Comparison of ENCODE assay signal across 23 cellular contexts in genomic region chr16:47424846-47425245, GRCh38.
"Had no signal": no experiment of that assay in that cellular context is flagged by ENCODE, and none has a peak within 500 bp of the region (broad histone marks: within the 10 kb centered on the region; RNA-seq: fewer than 3 reads in every experiment).

No MANE protein-coding gene starts in this region.

- H3K27me3 ChIP-seq: body of pancreas, esophagus squamous epithelium, ovary, sigmoid colon, upper lobe of left lung had no signal

- H3K36me3 ChIP-seq: ovary had no signal

- H3K27ac Mint-ChIP-seq: activated CD4-positive, alpha-beta T cell treated with anti-CD3 and anti-CD28 coated beads, Interleukin-2, amount 10 ng/mL, durations not matched to agents 7 days and 5 days; activated naive CD8-positive, alpha-beta T cell; activated T-cell treated with anti-CD3 and anti-CD28 coated beads, Interleukin-2, amount 50 U/mL, for 72 hours; mesothelial cell of epicardium; nephron progenitor cell; stimulated activated naive CD8-positive, alpha-beta T cell treated with anti-CD3 and anti-CD28 coated beads, Interleukin-15, amount 100 ng/mL, for 72 hours had no signal

- H3K9me3 Mint-ChIP-seq: activated CD4-positive, alpha-beta T cell treated with anti-CD3 and anti-CD28 coated beads, Interleukin-2, amount 10 ng/mL, durations not matched to agents 7 days and 5 days had no signal

- DNase-seq: activated CD4-positive, alpha-beta T cell treated with anti-CD3 and anti-CD28 coated beads, Interleukin-2, amount 10 ng/mL, durations not matched to agents 7 days and 5 days; activated CD8-positive, alpha-beta memory T cell treated with anti-CD3 and anti-CD28 coated beads, Interleukin-2, amount 50 U/mL, for 48 hours; activated gamma-delta T cell; activated T-cell treated with anti-CD3 and anti-CD28 coated beads, Interleukin-2, amount 50 U/mL, for 72 hours; amygdala; body of pancreas; central memory CD4-positive, alpha-beta T cell; effector CD4-positive, alpha-beta T cell; esophagus squamous epithelium; hypothalamus; left cardiac atrium; lower lobe of right lung; nephron progenitor cell; ovary; sigmoid colon; stimulated activated CD4-positive, alpha-beta T cell treated with anti-CD3 and anti-CD28 coated beads, Interleukin-1b, Interleukin-23, amount 100 ng/mL, for 48 hours; stimulated activated naive CD8-positive, alpha-beta T cell treated with anti-CD3 and anti-CD28 coated beads, Interleukin-15, amount 100 ng/mL, for 72 hours; T-helper 2 cell; upper lobe of left lung had no signal

- H3K27me3 Mint-ChIP-seq: activated CD4-positive, alpha-beta T cell treated with anti-CD3 and anti-CD28 coated beads, Interleukin-2, amount 10 ng/mL, durations not matched to agents 7 days and 5 days; activated naive CD8-positive, alpha-beta T cell; stimulated activated naive CD8-positive, alpha-beta T cell treated with anti-CD3 and anti-CD28 coated beads, Interleukin-15, amount 100 ng/mL, for 72 hours had no signal

- H3K9me3 ChIP-seq: body of pancreas, esophagus squamous epithelium, lower lobe of right lung, ovary, sigmoid colon, upper lobe of left lung had no signal

- H3K4me1 ChIP-seq: body of pancreas, esophagus squamous epithelium, lower lobe of right lung, sigmoid colon, upper lobe of left lung had no signal

- H3K4me1 Mint-ChIP-seq: activated CD4-positive, alpha-beta T cell treated with anti-CD3 and anti-CD28 coated beads, Interleukin-2, amount 10 ng/mL, durations not matched to agents 7 days and 5 days; mesothelial cell of epicardium; nephron progenitor cell; stimulated activated naive CD8-positive, alpha-beta T cell treated with anti-CD3 and anti-CD28 coated beads, Interleukin-15, amount 100 ng/mL, for 72 hours had no signal

- FAIRE-seq: endothelial cell of umbilical vein had no signal

- H3K4me3 Mint-ChIP-seq: activated CD4-positive, alpha-beta T cell treated with anti-CD3 and anti-CD28 coated beads, Interleukin-2, amount 10 ng/mL, durations not matched to agents 7 days and 5 days; activated naive CD8-positive, alpha-beta T cell; activated T-cell treated with anti-CD3 and anti-CD28 coated beads, Interleukin-2, amount 50 U/mL, for 72 hours; mesothelial cell of epicardium; nephron progenitor cell; stimulated activated naive CD8-positive, alpha-beta T cell treated with anti-CD3 and anti-CD28 coated beads, Interleukin-15, amount 100 ng/mL, for 72 hours had no signal

- ATAC-seq: activated T-cell treated with anti-CD3 and anti-CD28 coated beads, Interleukin-2, amount 50 U/mL, for 72 hours; body of pancreas; left cardiac atrium; lower lobe of right lung; stimulated activated naive CD8-positive, alpha-beta T cell treated with anti-CD3 and anti-CD28 coated beads, Interleukin-15, amount 100 ng/mL, for 72 hours had no signal

- H3K4me3 ChIP-seq: body of pancreas, coronary artery, esophagus squamous epithelium, lower lobe of right lung, ovary, sigmoid colon, upper lobe of left lung had no signal

- H3K27ac ChIP-seq: body of pancreas, coronary artery, esophagus squamous epithelium, lower lobe of right lung, ovary, sigmoid colon, upper lobe of left lung had no signal
